8 cellular contexts compared by ENCODE assay signal in the genomic region with DNA sequence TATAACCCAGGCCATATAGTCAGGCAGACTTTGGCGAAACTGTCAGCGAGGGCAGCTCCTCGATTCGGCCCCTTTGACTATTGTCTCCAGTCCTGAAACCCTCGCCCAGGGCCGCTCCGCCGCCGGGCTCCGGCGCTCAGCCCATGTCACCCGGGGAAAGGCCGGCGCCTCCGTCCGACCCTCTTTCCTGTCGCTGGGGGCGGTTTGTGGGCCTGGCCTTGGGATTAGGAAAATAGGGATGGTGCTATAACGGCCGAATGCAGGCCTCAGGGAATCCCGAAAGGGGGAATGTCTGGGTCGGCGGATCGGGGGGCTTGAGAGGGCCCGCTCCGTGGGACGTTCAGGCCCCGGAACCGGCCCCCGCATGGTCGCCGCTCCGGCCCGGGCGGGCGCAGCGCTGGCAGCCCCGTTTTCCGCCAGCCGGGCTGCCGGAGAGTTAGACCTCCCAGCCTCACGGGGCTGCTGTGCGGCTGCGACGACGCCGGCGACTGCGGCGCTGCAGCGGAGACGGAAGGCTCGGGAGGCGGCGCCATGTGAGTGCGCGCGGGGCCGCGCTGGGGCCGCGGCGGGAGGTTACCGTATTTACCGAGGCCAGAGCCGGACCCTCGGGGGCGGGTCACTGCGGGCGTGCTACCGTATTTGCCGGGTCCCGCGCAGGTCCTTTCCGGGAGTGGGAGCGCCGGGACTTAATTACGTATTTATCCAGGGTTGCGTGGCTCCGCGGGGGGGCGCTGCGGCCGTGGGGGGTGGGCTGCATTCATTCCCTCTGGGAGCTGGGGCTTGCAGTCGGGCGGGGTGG. TPM values are rescaled to one million over a fixed set of nuclear protein-coding genes. Genes with fewer than 3 reads are reported as not detected.
DNase-seq lines count a peak whose midpoint lies in the region; ATAC-seq and TF ChIP-seq lines count a peak whose summit lies in the region.

No MANE protein-coding gene starts in this region.

- H3K4me1 ChIP-seq in left lung = peaks cover 6 to 26% of the 10 kb centered on the region in 2 donors

- no peaks in the 10 kb centered on the region for H3K9me3 Mint-ChIP-seq in activated CD4-positive, alpha-beta T cell treated with anti-CD3 and anti-CD28 coated beads, Interleukin-2, amount 10 ng/mL, durations not matched to agents 24 days and 14 days

- intact Hi-C loops in activated CD4-positive, alpha-beta T cell treated with anti-CD3 and anti-CD28 coated beads, Interleukin-2, amount 10 ng/mL, durations not matched to agents 24 days and 14 days (cut with micrococcal nuclease) = loop anchor here (1.0 kb wide), 4 partner anchors 16 to 84 kb away; partner anchors contain the start of genes REPIN1 and ZNF775
- intact Hi-C loops in left lung (cut with DNase I) = no loop called here

- H3K4me3 ChIP-seq in coronary artery (peak overlapping the region; percentile 77), left lung (peak overlapping the region; percentile 49 to 55)

- H3K27ac Mint-ChIP-seq in activated CD4-positive, alpha-beta T cell treated with anti-CD3 and anti-CD28 coated beads, Interleukin-2, amount 10 ng/mL, durations not matched to agents 24 days and 14 days = peak overlapping the region; percentile 89

- no peaks in the 10 kb centered on the region for H3K9me3 ChIP-seq in left lung

- no peaks in the 10 kb centered on the region for H3K27me3 ChIP-seq in left lung

- TF ChIP-seq CTCF in coronary artery (IDR thresholded peaks at IDR 0.05) = no peak
- no peak for TF ChIP-seq CTCF in left lung (IDR thresholded peaks at IDR 0.05)

- H3K36me3 ChIP-seq in left lung = no peaks in the 10 kb centered on the region

- H3K27ac ChIP-seq in coronary artery (peak overlapping the region; percentile 89 to 92), left lung (peak overlapping the region; percentile 91)

- peaks cover 34% of the 10 kb centered on the region for H3K4me1 Mint-ChIP-seq in activated CD4-positive, alpha-beta T cell treated with anti-CD3 and anti-CD28 coated beads, Interleukin-2, amount 10 ng/mL, durations not matched to agents 24 days and 14 days

- DNase-seq in AG08396 (ENCODE audit: low spot score) (peak; percentile 97), NCI-H226 (peak; percentile 72), coronary artery (ENCODE audit: low spot score) (peak; percentile 89), left lung (peak; percentile 90 to 96)
- peak; percentile 95 for DNase-seq in activated CD4-positive, alpha-beta T cell treated with anti-CD3 and anti-CD28 coated beads, Interleukin-2, amount 10 ng/mL, durations not matched to agents 24 days and 14 days
- DNase-seq in stimulated activated CD4-positive, alpha-beta T cell treated with anti-CD3 and anti-CD28 coated beads, Interleukin-1b, Interleukin-23, amount 100 ng/mL, for 48 hours = peak; percentile 77

- ATAC-seq in GM18858 (IDR thresholded peaks at IDR 0.05; ENCODE audit: unreplicated experiment) (peak; percentile 35), HG03066 (IDR thresholded peaks at IDR 0.05; ENCODE audit: low read depth, unreplicated experiment) (peak; percentile 47), left lung (peak; percentile 96)

- H3K27me3 Mint-ChIP-seq in activated CD4-positive, alpha-beta T cell treated with anti-CD3 and anti-CD28 coated beads, Interleukin-2, amount 10 ng/mL, durations not matched to agents 24 days and 14 days = no peaks in the 10 kb centered on the region

- H3K4me3 Mint-ChIP-seq in activated CD4-positive, alpha-beta T cell treated with anti-CD3 and anti-CD28 coated beads, Interleukin-2, amount 10 ng/mL, durations not matched to agents 24 days and 14 days = peak overlapping the region; percentile 87

- H3K36me3 Mint-ChIP-seq in activated CD4-positive, alpha-beta T cell treated with anti-CD3 and anti-CD28 coated beads, Interleukin-2, amount 10 ng/mL, durations not matched to agents 24 days and 14 days (ENCODE audit: low read depth) = peaks cover 10% of the 10 kb centered on the region

RNA-seq across cellular contexts. Expression of gene ZNF775, which starts 25.9 kb away (rescaled TPM):
- 4.2 and 5.5 TPM in 2 replicates for total RNA-seq in activated CD4-positive, alpha-beta T cell treated with anti-CD3 and anti-CD28 coated beads, Interleukin-2, amount 10 ng/mL, durations not matched to agents 24 days and 14 days
- total RNA-seq in left lung = 1 to 10 TPM; 5.2 to 5.6 TPM

RNA-seq across cellular contexts. Expression of gene REPIN1, which starts 36.4 kb away (rescaled TPM):
- total RNA-seq in activated CD4-positive, alpha-beta T cell treated with anti-CD3 and anti-CD28 coated beads, Interleukin-2, amount 10 ng/mL, durations not matched to agents 24 days and 14 days = 73.6 and 79.7 TPM in 2 replicates
- 100 to 1,000 TPM in 1 of 2 donors, 10 to 100 TPM in 1; 81.4 to 110 TPM for total RNA-seq in left lung

RNA-seq across cellular contexts. Expression of gene GIMAP8, which starts 45.4 kb away (rescaled TPM):
- total RNA-seq in activated CD4-positive, alpha-beta T cell treated with anti-CD3 and anti-CD28 coated beads, Interleukin-2, amount 10 ng/mL, durations not matched to agents 24 days and 14 days = 7.9 and 8.5 TPM in 2 replicates
- 10 to 100 TPM; 17.1 to 37.3 TPM for total RNA-seq in left lung

Comparison
In these comparisons a context has a peak if more than half of its experiments do, and no peak if none do; other contexts are left out.
1. Peak in every context shown above with its lines: DNase-seq, ATAC-seq, H3K4me3 ChIP-seq and H3K27ac ChIP-seq.
2. ATAC-seq: peak in every context shown above with its lines; median percentile 96 in left lung; 47 in HG03066; 35 in GM18858.